ENCODE assay signal across 28 cellular contexts in genomic region chr11:78276311-78276710, GRCh38.
"Had no signal": no experiment of that assay in that cellular context is flagged by ENCODE, and none has a peak within 500 bp of the region (broad histone marks: within the 10 kb centered on the region; RNA-seq: fewer than 3 reads in every experiment).

No MANE protein-coding gene starts in this region.

- H3K36me3 ChIP-seq: right lobe of liver, uterus had no signal

- H3K4me1 Mint-ChIP-seq: immature natural killer cell; stimulated activated naive B cell treated with anti-CD40 and anti-IgM and Interleukin-4, amounts not matched to agents 10 μg/mL and 1 μg/mL and 100 μg/mL, for 72 hours had no signal

- H3K27me3 ChIP-seq: heart left ventricle, right atrium auricular region, right lobe of liver, stomach, suprapubic skin, tibial artery, uterus had no signal

- H3K9me3 ChIP-seq: right lobe of liver, thoracic aorta, uterus had no signal

- H3K9ac ChIP-seq: parathyroid adenoma had no signal

- H3K27ac Mint-ChIP-seq: immature natural killer cell; naive thymus-derived CD8-positive, alpha-beta T cell; progenitor cell of endocrine pancreas; stimulated activated naive B cell treated with anti-CD40 and anti-IgM and Interleukin-4, amounts not matched to agents 10 μg/mL and 1 μg/mL and 100 μg/mL, for 72 hours; type B pancreatic cell had no signal

- H3K27ac ChIP-seq: heart left ventricle, parathyroid adenoma, right atrium auricular region, skin epidermis, suprapubic skin, thoracic aorta, tibial artery, uterus had no signal

- H3K4me3 Mint-ChIP-seq: immature natural killer cell; naive thymus-derived CD8-positive, alpha-beta T cell; nephron; neural crest cell; stimulated activated naive B cell treated with anti-CD40 and anti-IgM and Interleukin-4, amounts not matched to agents 10 μg/mL and 1 μg/mL and 100 μg/mL, for 72 hours; type B pancreatic cell had no signal

- H3K27me3 Mint-ChIP-seq: naive thymus-derived CD8-positive, alpha-beta T cell; progenitor cell of endocrine pancreas; stimulated activated naive B cell treated with anti-CD40 and anti-IgM and Interleukin-4, amounts not matched to agents 10 μg/mL and 1 μg/mL and 100 μg/mL, for 72 hours; type B pancreatic cell had no signal

- H3K4me1 ChIP-seq: suprapubic skin, uterus had no signal

- DNase-seq: heart left ventricle; hypothalamus; immature natural killer cell; kidney; lower lobe of right lung; mammary epithelial cell; mesenchymal stem cell; naive thymus-derived CD8-positive, alpha-beta T cell; occipital lobe; right lobe of liver; stimulated activated CD4-positive, alpha-beta T cell treated with anti-CD3 and anti-CD28 coated beads, Interleukin-12 subunit alpha, Interleukin-12 subunit beta, amount 100 ng/mL, for 4 hours; stimulated activated CD4-positive, alpha-beta T cell treated with anti-CD3 and anti-CD28 coated beads, Interleukin-15, amount 100 ng/mL, for 24 hours; stimulated activated CD4-positive, alpha-beta T cell treated with anti-CD3 and anti-CD28 coated beads, Interleukin-2, amount 100 ng/mL, for 24 hours; stimulated activated CD4-positive, alpha-beta T cell treated with anti-CD3 and anti-CD28 coated beads, Interleukin-4, amount 100 ng/mL, for 1 hour; stimulated activated naive B cell treated with anti-CD40 and anti-IgM and Interleukin-4, amounts not matched to agents 10 μg/mL and 1 μg/mL and 100 μg/mL, for 72 hours; stimulated activated naive CD8-positive, alpha-beta T cell treated with anti-CD3 and anti-CD28 coated beads, Interleukin-15, Interleukin-2, amounts not matched to agents 100 U/mL and 50 U/mL, for 24 hours; stomach; tibial artery; uterus had no signal

- H3K4me3 ChIP-seq: heart left ventricle, lower lobe of right lung, right atrium auricular region, right lobe of liver, skin epidermis, stomach, suprapubic skin, thoracic aorta, tibial artery, uterus had no signal
